Comparison of ENCODE assay signal across 8 cellular contexts in the genomic region with DNA sequence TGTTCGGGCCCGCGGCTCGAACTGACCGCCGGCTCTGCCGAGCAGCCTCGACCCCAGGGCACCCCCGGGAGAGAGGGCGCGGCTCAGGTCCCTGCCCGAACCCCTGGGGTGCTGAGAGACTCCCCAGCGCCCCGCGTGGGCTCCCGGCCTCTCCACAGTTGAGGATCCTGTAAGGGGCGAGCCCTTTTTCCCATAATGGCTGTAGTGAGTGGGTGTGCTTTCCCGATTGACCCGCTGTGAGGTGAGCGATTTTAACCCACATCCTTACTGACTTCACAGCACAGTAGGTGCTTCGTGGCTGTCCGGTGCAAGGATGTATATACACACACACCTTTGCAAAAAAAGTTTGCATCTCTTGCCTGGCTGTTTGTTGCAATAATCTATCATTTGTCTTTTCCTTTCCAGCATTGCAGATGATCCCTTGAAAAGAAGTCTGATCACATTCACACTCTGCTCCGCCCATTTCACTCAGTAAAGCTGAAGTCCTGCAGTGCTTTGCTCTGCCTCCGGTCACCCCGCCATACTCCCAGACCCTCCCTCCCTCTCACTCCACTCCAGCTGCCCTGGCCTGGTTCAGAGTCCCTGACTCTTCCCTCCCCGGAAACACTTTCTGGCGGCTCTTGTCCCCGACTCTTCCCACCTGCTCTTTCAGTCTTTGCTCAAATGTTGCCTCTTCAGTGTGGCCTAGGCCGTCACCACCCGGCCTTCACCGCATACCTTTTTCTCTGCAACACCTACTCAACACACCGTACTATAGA. TPM values are rescaled to one million over a fixed set of nuclear protein-coding genes. Genes with fewer than 3 reads are reported as not detected.
DNase-seq lines count a peak whose midpoint lies in the region; ATAC-seq, FAIRE-seq and TF ChIP-seq lines count a peak whose summit lies in the region.

No MANE protein-coding gene starts in this region.

- H3K79me2 ChIP-seq in ACC112 (ENCODE audit: control insufficient read depth, insufficient read depth, low read length, unreplicated experiment) (peaks cover 48% of the 10 kb centered on the region), PC-3 (ENCODE audit: low read length) (peaks cover 78% of the 10 kb centered on the region), H1 (ENCODE audit: control insufficient read depth in 1 of 2, insufficient read depth in 2 of 2, low read length in 2 of 2) (peaks cover 13 to 39% of the 10 kb centered on the region in 2 experiments)

- peak overlapping the region; percentile 91 for H3K4me3 Mint-ChIP-seq in nephron progenitor cell

- H4K8ac ChIP-seq in H1 (ENCODE audit: extremely low read depth, insufficient read depth, low read length), result peak overlapping the region; percentile 45

- H3K36me3 ChIP-seq in ACC112 (ENCODE audit: insufficient read depth, low read length), result peaks cover 17% of the 10 kb centered on the region; the same call in 1 of the 2 replicates
- H3K36me3 ChIP-seq in PC-3 (ENCODE audit: low read depth, low read length), result peaks cover 61% of the 10 kb centered on the region
- H3K36me3 ChIP-seq in H1 (ENCODE audit: control insufficient read depth in 2 of 4, insufficient read depth in 4 of 4, low read length in 3 of 4), result peaks cover 0 to 35% (median 21%) of the 10 kb centered on the region in 4 experiments; a peak in 7 of 8 replicates

- H3K9ac ChIP-seq in PC-3 (ENCODE audit: low read length), result peak overlapping the region; percentile 99
- H3K9ac ChIP-seq in H1 (replicated peaks in 1 of 4; ENCODE audit: extremely low read depth in 1 of 4, low read depth in 3 of 4, low read length in 3 of 4), result peak overlapping the region; percentile 25 to 67 (median 56)

- H3K4me1 Mint-ChIP-seq in nephron progenitor cell, result peaks cover 39% of the 10 kb centered on the region

- H3K18ac ChIP-seq in H1 (ENCODE audit: extremely low read depth, low read length), result no peak overlapping the region

- H3F3A ChIP-seq in PC-3 (ENCODE audit: low read length, unreplicated experiment), result no peaks in the 10 kb centered on the region

- H3K9me3 ChIP-seq in PC-3 (ENCODE audit: low read length), result no peaks in the 10 kb centered on the region
- no peaks in the 10 kb centered on the region for H3K9me3 ChIP-seq in H1 (ENCODE audit: insufficient read depth in 2 of 2, low read depth in 1 of 2, low read length in 1 of 2)

- POLR2A ChIA-PET in PC-3 (lab: Charles Lee; ENCODE audit: unreplicated experiment), result interaction anchor here (1.9 kb wide), 1 partner anchor 15 kb away, joined by 5 read pairs; the partner anchor contains the start of gene SUMO3
- POLR2A ChIA-PET in H1 (lab: Charles Lee; ENCODE audit: partially characterized antibody), result interaction anchor here (0.6 to 8.0 kb wide), 12 partner anchors 8 to 302 kb away, joined by 3 to 72 read pairs (median 6); partner anchors contain the start of gene PTTG1IP

- no TSS peak for BruUV-seq in PC-3 (replicated peaks; lab: Mats Ljungman, UMichigan)

- no peak overlapping the region for H2AK5ac ChIP-seq in H1 (ENCODE audit: low read depth, low read length)

- H4K5ac ChIP-seq in H1 (ENCODE audit: insufficient read length, low read depth, low read length), result no peak overlapping the region

- 39% methylated on average over 19 of the region's 32 CpGs; no CpG with 5 or more reads in 1 of the 2 experiments for WGBS in H1 (ENCODE audit: extremely low coverage in 1 of 2, insufficient coverage in 1 of 2, insufficient read length in 1 of 2, insufficient replicate concordance in 2 of 2, low coverage in 1 of 2, low lambda C conversion rate in 2 of 2, missing lambda C conversion rate in 1 of 2), 2 experiments

- no peak for TF ChIP-seq RAD21 in H1 (IDR thresholded peaks at IDR 0.05 in 1 of 2, conservative IDR thresholded peaks at IDR 0.05 in 1 of 2; ENCODE audit: low read depth in 2 of 2, low read length in 2 of 2)

- H2BK12ac ChIP-seq in H1 (ENCODE audit: low read depth, low read length), result no peak overlapping the region; the same call in 1 of the 2 replicates

- TF ChIP-seq CTCF in PC-3 (conservative IDR thresholded peaks at IDR 0.05; ENCODE audit: low read depth, low read length) (no peak), H1 (IDR thresholded peaks at IDR 0.05; ENCODE audit: control extremely low read depth in 1 of 3, insufficient read depth in 1 of 3, low read depth in 1 of 3, low read length in 3 of 3) (no peak), nephron progenitor cell (IDR thresholded peaks at IDR 0.05) (no peak)

- no peak overlapping the region for H3K56ac ChIP-seq in H1 (replicated peaks; ENCODE audit: insufficient read length, low read depth, low read length)

- H2BK5ac ChIP-seq in H1 (ENCODE audit: low read depth, low read length), result no peak overlapping the region

- peak overlapping the region; percentile 83 for H3K27ac Mint-ChIP-seq in nephron progenitor cell

- H2AFZ ChIP-seq in ACC112 (ENCODE audit: low read length, unreplicated experiment), result peak overlapping the region; percentile 74
- H2AFZ ChIP-seq in PC-3 (ENCODE audit: low read length), result peak overlapping the region; percentile 91
- H2AFZ ChIP-seq in H1 (ENCODE audit: low read length), result no peak overlapping the region

- H4K91ac ChIP-seq in H1 (replicated peaks; ENCODE audit: insufficient read length, low read length), result no peak overlapping the region

- no peaks in the 10 kb centered on the region for H3K27me3 Mint-ChIP-seq in nephron progenitor cell (ENCODE audit: low read depth, poor library complexity)

- H3K9me2 ChIP-seq in PC-3 (replicated peaks; ENCODE audit: low read length), result no peaks in the 10 kb centered on the region

- H4K20me1 ChIP-seq in PC-3 (ENCODE audit: low read length) (peaks cover 27% of the 10 kb centered on the region), H1 (replicated peaks in 1 of 2; ENCODE audit: control insufficient read depth in 1 of 2, insufficient read depth in 2 of 2, low read length in 2 of 2) (peaks cover 8 to 11% of the 10 kb centered on the region in 2 experiments)

- TF ChIP-seq EP300 in H1 (IDR thresholded peaks at IDR 0.05; ENCODE audit: borderline replicate concordance in 1 of 2, low read depth in 2 of 2, low read length in 2 of 2), result no peak

- H3K36me3 Mint-ChIP-seq in nephron progenitor cell (ENCODE audit: low read depth), result peaks cover 50% of the 10 kb centered on the region

- DNase-seq in PC-3, result peak; percentile 51
- no peak for DNase-seq in H1 (ENCODE audit: low read depth in 1 of 2, low spot score in 2 of 2)
- peak; percentile 27 for DNase-seq in nephron progenitor cell
- DNase-seq in C1 segment of cervical spinal cord (lab: John Stamatoyannopoulos, UW), result no peak
- DNase-seq in hypothalamus (lab: John Stamatoyannopoulos, UW), result no peak

- H3K9me3 Mint-ChIP-seq in nephron progenitor cell, result peaks cover 3% of the 10 kb centered on the region

- peak; percentile 15 for ATAC-seq in GM18505 (IDR thresholded peaks at IDR 0.05; ENCODE audit: unreplicated experiment)
- peak; percentile 38 for ATAC-seq in PC-3
- no peak for ATAC-seq in HG03175 (IDR thresholded peaks at IDR 0.05; ENCODE audit: unreplicated experiment)

- H3K27me3 ChIP-seq in ACC112 (ENCODE audit: insufficient read depth, low read length), result no peaks in the 10 kb centered on the region
- H3K27me3 ChIP-seq in PC-3 (ENCODE audit: low read length), result no peaks in the 10 kb centered on the region
- H3K27me3 ChIP-seq in H1 (replicated peaks in 1 of 4; ENCODE audit: control insufficient read depth in 3 of 4, extremely low read depth in 1 of 4, insufficient read depth in 3 of 4, low read length in 3 of 4), result no peaks in the 10 kb centered on the region

- no peak overlapping the region for H3K23ac ChIP-seq in H1 (ENCODE audit: insufficient read length)

- H3K4me2 ChIP-seq in PC-3 (ENCODE audit: low read length) (peak overlapping the region; percentile 97), H1 (ENCODE audit: insufficient read depth in 1 of 2, low read depth in 2 of 2, low read length in 2 of 2) (peak overlapping the region; percentile 81 to 88)

- H3K4me3 ChIP-seq in ACC112 (ENCODE audit: low read depth, low read length), result peak overlapping the region; percentile 94
- peak overlapping the region; percentile 94 for H3K4me3 ChIP-seq in PC-3 (ENCODE audit: low read length)
- peak overlapping the region; percentile 59 to 93 (median 80) for H3K4me3 ChIP-seq in H1 (ENCODE audit: extremely low read depth in 1 of 4, insufficient read depth in 2 of 4, low read depth in 3 of 4, low read length in 4 of 4)

- H2BK120ac ChIP-seq in H1 (replicated peaks; ENCODE audit: low read depth, low read length), result no peak overlapping the region

- intact Hi-C loops in PC-3 (cut with micrococcal nuclease), result loop anchor here (2.0 kb wide), 1 partner anchor 14 kb away; no protein-coding TSS in a partner anchor

- H3K79me1 ChIP-seq in H1 (ENCODE audit: low read depth, low read length), result peaks cover 2% of the 10 kb centered on the region; the same call in 1 of the 2 replicates

- 0 out of 2 replicates have a peak overlapping the region, but pooled peaks have one; percentile 47 for H2BK15ac ChIP-seq in H1 (ENCODE audit: low read length)

- H3K14ac ChIP-seq in H1 (ENCODE audit: insufficient read length), result no peak overlapping the region

- CTCF ChIA-PET in PC-3 (lab: Charles Lee) (no interaction called here), H1 (lab: Charles Lee; ENCODE audit: partially characterized antibody) (interaction anchor here (0.6 to 2.5 kb wide), 7 partner anchors 9 to 307 kb away, joined by 3 to 8 read pairs (median 4); no protein-coding TSS in a partner anchor)

- no peak overlapping the region for H3K4ac ChIP-seq in H1 (replicated peaks; ENCODE audit: insufficient read length, low read depth, low read length)

- H3K23me2 ChIP-seq in H1 (ENCODE audit: low read depth, low read length), result peaks cover 5% of the 10 kb centered on the region

- TF ChIP-seq POLR2A in GM18505 (IDR thresholded peaks at IDR 0.05; ENCODE audit: borderline replicate concordance, extremely low read depth, insufficient read depth, insufficient read length) (no peak), H1 (IDR thresholded peaks at IDR 0.05; ENCODE audit: control extremely low read depth in 1 of 2, low read depth in 2 of 2, low read length in 2 of 2) (no peak)

- H3K27ac ChIP-seq in ACC112 (ENCODE audit: low read depth, low read length), result no peak overlapping the region
- H3K27ac ChIP-seq in PC-3 (ENCODE audit: low read length), result peak overlapping the region; percentile 69
- no peak overlapping the region for H3K27ac ChIP-seq in H1 (ENCODE audit: low read depth, low read length)

- FAIRE-seq in H1 (lab: Jason Lieb, UNC), result no peak

- no peak overlapping the region for H2BK20ac ChIP-seq in H1 (ENCODE audit: low read length)

- H3K4me1 ChIP-seq in ACC112 (ENCODE audit: control insufficient read depth, insufficient read depth, low read length, unreplicated experiment) (peaks cover 14% of the 10 kb centered on the region), PC-3 (ENCODE audit: insufficient read depth, low read length) (peaks cover 22% of the 10 kb centered on the region), H1 (replicated peaks in 1 of 4; ENCODE audit: control insufficient read depth in 3 of 4, insufficient read depth in 4 of 4, low read length in 3 of 4) (peaks cover 0 to 12% (median 1%) of the 10 kb centered on the region in 4 experiments; a peak in 3 of 7 replicates)

RNA-seq across cellular contexts. Expression of gene UBE2G2, which starts 1.0 kb away (rescaled TPM):
- 159 and 189 TPM in 2 replicates for total RNA-seq in PC-3 (2014; rRNA removed)
- 93.0 and 101 TPM in 2 replicates for total RNA-seq in H1 (2021; fragmentation: NEBNext Ultra II Directional; extraction: Animal tissue kit (Norgen Biotek cat#: 25700))
- polyA plus RNA-seq in H1 (2011; rRNA removed), result 96.3 and 145 TPM in 2 replicates
- polyA plus RNA-seq in H1 (2011; cell fraction: cytosol; rRNA removed), result 155 TPM
- polyA plus RNA-seq in H1 (2011; cell fraction: nucleus; rRNA removed), result 199 TPM
- 118 to 169 TPM (median 137 TPM) in 4 replicates for polyA plus RNA-seq in H1 (2012, experiment 1 of 2)
- polyA plus RNA-seq in H1 (2012, experiment 2 of 2), result 37.9 TPM
- polyA plus RNA-seq in H1 (2013, experiment 1 of 2), result 64.7 TPM
- polyA plus RNA-seq in H1 (2013, experiment 2 of 2), result 58.9 TPM
- 140 and 150 TPM in 2 replicates for polyA minus RNA-seq in H1 (2011; rRNA and poly(A)+ RNA removed)
- polyA minus RNA-seq in H1 (2011; cell fraction: cytosol; rRNA and poly(A)+ RNA removed), result 77.9 TPM
- 82.5 TPM for polyA minus RNA-seq in H1 (2011; cell fraction: nucleus; rRNA and poly(A)+ RNA removed)

RNA-seq across cellular contexts. Expression of gene SUMO3, which starts 15.3 kb away (rescaled TPM):
- total RNA-seq in PC-3 (2014; rRNA removed), result 242 and 290 TPM in 2 replicates
- 95.0 and 96.8 TPM in 2 replicates for total RNA-seq in H1 (2021; fragmentation: NEBNext Ultra II Directional; extraction: Animal tissue kit (Norgen Biotek cat#: 25700))
- 97.8 and 101 TPM in 2 replicates for polyA plus RNA-seq in H1 (2011; rRNA removed)
- polyA plus RNA-seq in H1 (2011; cell fraction: cytosol; rRNA removed), result 105 TPM
- 35.1 TPM for polyA plus RNA-seq in H1 (2011; cell fraction: nucleus; rRNA removed)
- 88.6 to 98.6 TPM (median 95.5 TPM) in 4 replicates for polyA plus RNA-seq in H1 (2012, experiment 1 of 2)
- polyA plus RNA-seq in H1 (2012, experiment 2 of 2), result 117 TPM
- polyA plus RNA-seq in H1 (2013, experiment 1 of 2), result 98.6 TPM
- polyA plus RNA-seq in H1 (2013, experiment 2 of 2), result 104 TPM
- 47.9 and 48.2 TPM in 2 replicates for polyA minus RNA-seq in H1 (2011; rRNA and poly(A)+ RNA removed)
- polyA minus RNA-seq in H1 (2011; cell fraction: cytosol; rRNA and poly(A)+ RNA removed), result 49.1 TPM
- 39.7 TPM for polyA minus RNA-seq in H1 (2011; cell fraction: nucleus; rRNA and poly(A)+ RNA removed)

Comparison
In these comparisons a context has a peak if more than half of its experiments do, and no peak if none do; other contexts are left out.
1. DNase-seq: peak in PC-3 (single experiment) and nephron progenitor cell (single experiment); none in H1 (0 of 2), C1 segment of cervical spinal cord (0 of 14) and hypothalamus (0 of 51).
2. Peak in every context shown above with its lines, with median percentiles within 50 percentile points of each other: H3K4me3 ChIP-seq.